ENCODE assay signal across 18 cellular contexts in genomic region chr15:66855039-66855438, GRCh38.
"Had no signal": no experiment of that assay in that cellular context is flagged by ENCODE, and none has a peak within 500 bp of the region (broad histone marks: within the 10 kb centered on the region; RNA-seq: fewer than 3 reads in every experiment).

No MANE protein-coding gene starts in this region.

- H3K4me2 ChIP-seq: hepatocyte had no signal

- H3K36me3 Mint-ChIP-seq: memory B cell, naive B cell had no signal

- H3K27ac ChIP-seq: foreskin keratinocyte, hepatocyte, left ventricle myocardium inferior, lower lobe of right lung, parathyroid adenoma, prostate gland, testis, tibial nerve had no signal

- H3K4me3 ChIP-seq: hepatocyte, left ventricle myocardium inferior, lower lobe of right lung, prostate gland, testis, tibial nerve had no signal

- DNase-seq: dermis blood vessel endothelial cell; foreskin keratinocyte; kidney; left cardiac atrium; left ventricle myocardium inferior; lower lobe of right lung; naive B cell; nephron progenitor cell; stimulated activated CD4-positive, alpha-beta T cell treated with anti-CD3 and anti-CD28 coated beads, Interleukin-4, amount 100 ng/mL, for 4 hours; stimulated activated naive B cell treated with anti-CD40 and anti-IgM and Interleukin-4, amounts not matched to agents 10 μg/mL and 1 μg/mL and 100 μg/mL, for 72 hours; stimulated activated naive CD8-positive, alpha-beta T cell treated with anti-CD3 and anti-CD28 coated beads, Interleukin-15, amount 100 ng/mL, for 72 hours had no signal

- H3K9me3 ChIP-seq: left ventricle myocardium inferior, lower lobe of right lung, prostate gland, testis, tibial nerve had no signal

- H3K27me3 ChIP-seq: hepatocyte, testis, tibial nerve had no signal

- H3K79me2 ChIP-seq: hepatocyte, parathyroid adenoma had no signal

- H3K36me3 ChIP-seq: left ventricle myocardium inferior, lower lobe of right lung, prostate gland, tibial nerve had no signal

- FAIRE-seq: kidney had no signal

- H3K4me3 Mint-ChIP-seq: memory B cell; naive B cell; nephron progenitor cell; stimulated activated naive B cell treated with anti-CD40 and anti-IgM and Interleukin-4, amounts not matched to agents 10 μg/mL and 1 μg/mL and 100 μg/mL, for 72 hours; stimulated activated naive CD8-positive, alpha-beta T cell treated with anti-CD3 and anti-CD28 coated beads, Interleukin-15, amount 100 ng/mL, for 72 hours had no signal

- H3K9ac ChIP-seq: parathyroid adenoma had no signal

- H3K4me1 ChIP-seq: foreskin keratinocyte, parathyroid adenoma had no signal

- ATAC-seq: foreskin keratinocyte; left cardiac atrium; lower lobe of right lung; sciatic nerve; stimulated activated naive B cell treated with anti-CD40 and anti-IgM and Interleukin-4, amounts not matched to agents 10 μg/mL and 1 μg/mL and 100 μg/mL, for 72 hours; stimulated activated naive CD8-positive, alpha-beta T cell treated with anti-CD3 and anti-CD28 coated beads, Interleukin-15, amount 100 ng/mL, for 72 hours had no signal

- H3K9me3 Mint-ChIP-seq: memory B cell; naive B cell; nephron progenitor cell; stimulated activated naive B cell treated with anti-CD40 and anti-IgM and Interleukin-4, amounts not matched to agents 10 μg/mL and 1 μg/mL and 100 μg/mL, for 72 hours; stimulated activated naive CD8-positive, alpha-beta T cell treated with anti-CD3 and anti-CD28 coated beads, Interleukin-15, amount 100 ng/mL, for 72 hours had no signal

- H2AFZ ChIP-seq: hepatocyte, parathyroid adenoma had no signal

- H3K27ac Mint-ChIP-seq: memory B cell; naive B cell; nephron progenitor cell; stimulated activated naive CD8-positive, alpha-beta T cell treated with anti-CD3 and anti-CD28 coated beads, Interleukin-15, amount 100 ng/mL, for 72 hours had no signal
